In the genomic region with DNA sequence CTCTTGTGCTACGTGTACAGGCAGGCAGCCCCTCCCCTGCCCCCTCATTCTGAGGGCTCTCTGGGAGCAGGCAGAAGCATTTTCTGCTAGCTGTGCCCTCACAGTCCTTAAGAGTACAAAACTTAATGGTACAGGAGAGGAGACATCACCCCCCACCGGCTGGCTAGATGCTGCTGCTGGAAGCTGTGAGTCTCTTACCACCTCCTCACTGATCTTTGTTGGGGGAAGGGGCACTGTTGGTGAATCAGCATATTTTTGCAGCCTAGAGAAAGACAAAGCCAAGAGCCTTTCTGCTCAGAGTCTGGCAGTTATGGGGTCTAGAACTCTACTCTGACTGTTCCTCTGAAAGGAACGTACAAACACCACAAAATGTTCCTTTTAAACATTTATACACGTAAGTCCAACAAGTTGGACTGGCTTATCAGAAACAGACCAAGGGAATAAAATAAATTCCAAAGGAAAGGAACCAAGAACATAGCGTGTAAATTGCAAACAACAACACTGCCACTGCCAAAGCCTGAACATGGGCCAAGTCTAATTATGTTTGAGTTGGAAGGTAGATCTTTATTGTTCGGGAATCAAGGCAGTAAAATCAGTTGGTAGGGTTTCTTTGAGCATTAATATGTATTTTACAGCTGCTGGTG, we compare ENCODE assay signal across 9 cellular contexts. TPM values are rescaled to one million over a fixed set of nuclear protein-coding genes. Genes with fewer than 3 reads are reported as not detected.
DNase-seq lines count a peak whose midpoint lies in the region; ATAC-seq and TF ChIP-seq lines count a peak whose summit lies in the region.
"Had no signal": no experiment of that assay in that cellular context is flagged by ENCODE, and none has a peak within 500 bp of the region (broad histone marks: within the 10 kb centered on the region; RNA-seq: fewer than 3 reads in every experiment).

No MANE protein-coding gene starts in this region.

- no peaks in the 10 kb centered on the region for H3K27me3 ChIP-seq in A673 (replicated peaks; ENCODE audit: insufficient read depth, low read depth, low read length, poor library complexity)

- peak overlapping the region; percentile 72 for H3K27ac ChIP-seq in A673 (ENCODE audit: low read depth, low read length, poor library complexity, severe bottlenecking)

- peak; percentile 76 for DNase-seq in A673 (ENCODE audit: low spot score)
- DNase-seq in LNCaP clone FGC (ENCODE audit: low read depth) = peak; percentile 98
- DNase-seq in dermis blood vessel endothelial cell = peak; percentile 77
- DNase-seq in mucosa of descending colon = peak in 1 of 3 donors; percentile 43
- DNase-seq in omental fat pad (ENCODE audit: low spot score) = no peak
- no peak for DNase-seq in stimulated activated CD4-positive, alpha-beta T cell treated with anti-CD3 and anti-CD28 coated beads, Interleukin-4, amount 100 ng/mL, for 24 hours
- DNase-seq in NCI-H2171 treated with DMSO at 0.1 percent for 48 hours (lab: John Stamatoyannopoulos, UW) = no peak
- DNase-seq: retina had no signal

- ATAC-seq in mucosa of descending colon (peak; percentile 79), omental fat pad (ENCODE audit: low FRiP score) (no peak), HG02623 (IDR thresholded peaks at IDR 0.05; ENCODE audit: unreplicated experiment) (no peak)

- CTCF ChIA-PET in A673 (lab: Charles Lee) = interaction anchor here (0.9 to 1.1 kb wide), 3 partner anchors 11 to 128 kb away, joined by 3 to 4 read pairs (median 3); no protein-coding TSS in a partner anchor

- TF ChIP-seq CTCF in A673 (conservative IDR thresholded peaks at IDR 0.05; ENCODE audit: low read depth, low read length) (no peak), LNCaP clone FGC (IDR thresholded peaks at IDR 0.05; ENCODE audit: control insufficient read depth, extremely low read depth, insufficient read depth) (no peak), mucosa of descending colon (IDR thresholded peaks at IDR 0.05) (no peak), omental fat pad (IDR thresholded peaks at IDR 0.05) (no peak)

- H3K9me3 ChIP-seq in A673 (ENCODE audit: low read depth, low read length, poor library complexity, severe bottlenecking) (no peaks in the 10 kb centered on the region), mucosa of descending colon (no peaks in the 10 kb centered on the region)

- H3K4me1 ChIP-seq in A673 (ENCODE audit: insufficient read depth, low read length, poor library complexity, severe bottlenecking) (peaks cover 21% of the 10 kb centered on the region), mucosa of descending colon (ENCODE audit: low read depth) (peaks cover 28% of the 10 kb centered on the region)

- no TSS peak for BruUV-seq in A673 (replicated peaks; lab: Mats Ljungman, UMichigan)

- POLR2A ChIA-PET in A673 (lab: Charles Lee; ENCODE audit: low non-redundant PET) = no interaction called here

- peaks cover 13% of the 10 kb centered on the region for H3K36me3 ChIP-seq in A673 (ENCODE audit: insufficient read depth, low read length, poor library complexity, severe bottlenecking)
- H3K36me3 ChIP-seq in mucosa of descending colon (ENCODE audit: low read depth) = no peaks in the 10 kb centered on the region

- intact Hi-C loops in A673 (cut with micrococcal nuclease; ENCODE audit: unreplicated experiment) (no loop called here), mucosa of descending colon (cut with DNase I, micrococcal nuclease) (no loop called here)

- H3K4me3 ChIP-seq in A673 (ENCODE audit: low read depth, low read length, poor library complexity, severe bottlenecking) (no peak overlapping the region), LNCaP clone FGC (ENCODE audit: low read depth, low read length) (peak overlapping the region; percentile 49), mucosa of descending colon (no peak overlapping the region)

RNA-seq across cellular contexts. Expression of gene CLK3, which starts 27.2 kb away (rescaled TPM):
- total RNA-seq in A673 (2021) (66.8 and 75.5 TPM in 2 replicates), dermis blood vessel endothelial cell (68.3 and 81.5 TPM in 2 replicates), mucosa of descending colon (100 to 1,000 TPM in 2 of 3 donors, 10 to 100 TPM in 1; 92.7 to 120 (median 110) TPM), omental fat pad (100 to 1,000 TPM in 2 of 4 donors, 10 to 100 TPM in 2; 83.8 to 153 (median 103) TPM)

RNA-seq across cellular contexts. Expression of gene EDC3, which starts 53.0 kb away (rescaled TPM):
- total RNA-seq in A673 (2021) (62.6 and 65.2 TPM in 2 replicates), dermis blood vessel endothelial cell (21.4 and 31.4 TPM in 2 replicates), mucosa of descending colon (10 to 100 TPM; 30.9 to 31.9 (median 31.6) TPM), omental fat pad (10 to 100 TPM; 12.7 to 22.7 (median 15.2) TPM)

Comparison
In these comparisons a context has a peak if more than half of its experiments do, and no peak if none do; other contexts are left out.
1. DNase-seq: peak in A673 (single experiment), LNCaP clone FGC (single experiment) and dermis blood vessel endothelial cell (single experiment); none in omental fat pad (single experiment), stimulated activated CD4-positive, alpha-beta T cell treated with anti-CD3 and anti-CD28 coated beads, Interleukin-4, amount 100 ng/mL, for 24 hours (single experiment) and NCI-H2171 treated with DMSO at 0.1 percent for 48 hours (single experiment).